In genomic region chr6:162726997-162727346, GRCh38 we compare ENCODE assay signal across 8 cellular contexts. TPM values are rescaled to one million over a fixed set of nuclear protein-coding genes. Genes with fewer than 3 reads are reported as not detected.
DNase-seq lines count a peak whose midpoint lies in the region; ATAC-seq, FAIRE-seq and TF ChIP-seq lines count a peak whose summit lies in the region.

No MANE protein-coding gene starts in this region.

- H4K20me1 ChIP-seq in MM.1S (ENCODE audit: insufficient read depth, low read length), result no peaks in the 10 kb centered on the region

- no peak for FAIRE-seq in A549 (lab: Jason Lieb, UNC)

- CTCF ChIA-PET in A549 (lab: Yijun Ruan, JAX), result no interaction called here

- H3K4me2 ChIP-seq in A549 (peak overlapping the region; percentile 83), MM.1S (ENCODE audit: low read depth, low read length) (peak overlapping the region; percentile 45; the same call in 1 of the 2 replicates)

- no peaks in the 10 kb centered on the region for H3K27me3 ChIP-seq in MM.1S (replicated peaks; ENCODE audit: insufficient read depth, low read length)
- no peaks in the 10 kb centered on the region for H3K27me3 ChIP-seq in lung (ENCODE audit: control insufficient read depth, insufficient read depth)

- H3F3A ChIP-seq in MM.1S (ENCODE audit: insufficient read depth, low read length), result no peaks in the 10 kb centered on the region

- no peak for TF ChIP-seq CTCF in A549 (IDR thresholded peaks at IDR 0.05)
- no peak for TF ChIP-seq CTCF in MM.1S (IDR thresholded peaks at IDR 0.05; ENCODE audit: low read length)
- TF ChIP-seq CTCF in lung (IDR thresholded peaks at IDR 0.05; ENCODE audit: control extremely low read depth, extremely low read depth), result no peak

- 0% methylated on average over 7 of the region's 14 CpGs for WGBS in A549 (ENCODE audit: missing lambda C conversion rate)
- 1 to 2% methylated on average over 14 of the region's 14 CpGs for WGBS in lung, 2 donors

- H3K9ac ChIP-seq in MM.1S (ENCODE audit: low read length), result peak overlapping the region; percentile 76

- no peaks in the 10 kb centered on the region for H3K79me2 ChIP-seq in MM.1S (ENCODE audit: low read length)

- peak overlapping the region; percentile 45; the same call in 1 of the 2 replicates for H2AFZ ChIP-seq in MM.1S (ENCODE audit: low read length)

- no peaks in the 10 kb centered on the region for H3K9me3 ChIP-seq in A549
- no peaks in the 10 kb centered on the region for H3K9me3 ChIP-seq in MM.1S (replicated peaks; ENCODE audit: insufficient read depth, low read length)
- H3K9me3 ChIP-seq in lung (ENCODE audit: control insufficient read depth in 2 of 2, insufficient read depth in 1 of 2, low read length in 1 of 2), result no peaks in the 10 kb centered on the region

- peak; percentile 30 to 33; a peak in 5 of 6 replicates for ATAC-seq in A549
- peak; percentile 1 for ATAC-seq in GM19455 (IDR thresholded peaks at IDR 0.05; ENCODE audit: unreplicated experiment)
- peak; percentile 1 for ATAC-seq in lung (ENCODE audit: insufficient read depth, low FRiP score)
- no peak for ATAC-seq in HG03280 (IDR thresholded peaks at IDR 0.05; ENCODE audit: unreplicated experiment)
- ATAC-seq in HG02642 (IDR thresholded peaks at IDR 0.05; ENCODE audit: poor library complexity, unreplicated experiment), result no peak

- peak in 1 of 2 experiments; percentile 8 for DNase-seq in A549 (ENCODE audit: low read depth in 1 of 2, low spot score in 1 of 2)
- peak; percentile 6 for DNase-seq in MM.1S
- peak; percentile 39 for DNase-seq in cerebellar cortex (ENCODE audit: low spot score)
- DNase-seq in lung (ENCODE audit: low spot score), result no peak
- DNase-seq in ureter (ENCODE audit: low spot score), result peak; percentile 47

- no peak for TF ChIP-seq RAD21 in A549 (conservative IDR thresholded peaks at IDR 0.05 in 1 of 2, IDR thresholded peaks at IDR 0.05 in 1 of 2)

- no peak for TF ChIP-seq POLR2A in A549 (IDR thresholded peaks at IDR 0.05; ENCODE audit: low read length)

- POLR2A ChIA-PET in A549 (lab: Yijun Ruan, JAX), result no interaction called here

- TF ChIP-seq EP300 in A549 (IDR thresholded peaks at IDR 0.05), result no peak

- H3K36me3 ChIP-seq in MM.1S (replicated peaks; ENCODE audit: insufficient read depth, low read length) (no peaks in the 10 kb centered on the region), lung (ENCODE audit: control insufficient read depth in 2 of 2, insufficient read depth in 2 of 2, low read length in 2 of 2) (no peaks in the 10 kb centered on the region)

- H3K9me2 ChIP-seq in MM.1S (replicated peaks; ENCODE audit: insufficient read depth, low read length), result no peaks in the 10 kb centered on the region

- H3K4me3 ChIP-seq in A549, result peak overlapping the region; percentile 94
- peak overlapping the region; percentile 62 for H3K4me3 ChIP-seq in MM.1S (ENCODE audit: low read length)
- peak overlapping the region; percentile 70 for H3K4me3 ChIP-seq in lung

- H3K4me1 ChIP-seq in A549 (peaks cover 4% of the 10 kb centered on the region; the same call in 1 of the 3 replicates), MM.1S (ENCODE audit: low read length) (no peaks in the 10 kb centered on the region), lung (ENCODE audit: control insufficient read depth in 2 of 2, insufficient read depth in 2 of 2, low read length in 2 of 2) (peaks cover 0 to 6% of the 10 kb centered on the region in 2 donors)

- peak overlapping the region; percentile 86 to 97 for H3K27ac ChIP-seq in A549
- peak overlapping the region; percentile 57; the same call in 1 of the 2 replicates for H3K27ac ChIP-seq in MM.1S (ENCODE audit: low read length)
- H3K27ac ChIP-seq in lung (ENCODE audit: low read depth in 1 of 2, low read length in 1 of 2), result peak overlapping the region; percentile 86 to 99

TF ChIP-seq in A549, 52 proteins besides CTCF, POLR2A, EP300 and RAD21:
- TF ChIP-seq ATOH8 (CRISPR knock-in tag; IDR thresholded peaks at IDR 0.05; ENCODE audit: low read depth), result no peak
- TF ChIP-seq KDM1A (IDR thresholded peaks at IDR 0.05; ENCODE audit: low read depth), result no peak
- no peak for TF ChIP-seq RCOR1 (IDR thresholded peaks at IDR 0.05; ENCODE audit: low read depth, low read length)
- no peak for TF ChIP-seq MAX (IDR thresholded peaks at IDR 0.05)
- no peak for TF ChIP-seq BHLHE40 (IDR thresholded peaks at IDR 0.05; ENCODE audit: low read depth, low read length)
- no peak for TF ChIP-seq PHF8 (IDR thresholded peaks at IDR 0.05; ENCODE audit: borderline replicate concordance, low read depth)
- TF ChIP-seq, protein P1, sequence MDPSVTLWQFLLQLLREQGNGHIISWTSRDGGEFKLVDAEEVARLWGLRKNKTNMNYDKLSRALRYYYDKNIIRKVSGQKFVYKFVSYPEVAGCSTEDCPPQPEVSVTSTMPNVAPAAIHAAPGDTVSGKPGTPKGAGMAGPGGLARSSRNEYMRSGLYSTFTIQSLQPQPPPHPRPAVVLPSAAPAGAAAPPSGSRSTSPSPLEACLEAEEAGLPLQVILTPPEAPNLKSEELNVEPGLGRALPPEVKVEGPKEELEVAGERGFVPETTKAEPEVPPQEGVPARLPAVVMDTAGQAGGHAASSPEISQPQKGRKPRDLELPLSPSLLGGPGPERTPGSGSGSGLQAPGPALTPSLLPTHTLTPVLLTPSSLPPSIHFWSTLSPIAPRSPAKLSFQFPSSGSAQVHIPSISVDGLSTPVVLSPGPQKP (IDR thresholded peaks at IDR 0.05; ENCODE audit: low read depth, low read length), result no peak
- no peak for TF ChIP-seq E2F6 (IDR thresholded peaks at IDR 0.05; ENCODE audit: borderline replicate concordance, low read depth)
- no peak for TF ChIP-seq ZNF302 (CRISPR knock-in tag; IDR thresholded peaks at IDR 0.05)
- no peak for TF ChIP-seq TFCP2L1 (CRISPR knock-in tag; IDR thresholded peaks at IDR 0.05)
- TF ChIP-seq HMGXB4 (CRISPR knock-in tag; IDR thresholded peaks at IDR 0.05; ENCODE audit: borderline replicate concordance), result no peak
- TF ChIP-seq RNF2 (IDR thresholded peaks at IDR 0.05; ENCODE audit: borderline replicate concordance, low read depth), result no peak
- no peak for TF ChIP-seq CHD4 (IDR thresholded peaks at IDR 0.05; ENCODE audit: borderline replicate concordance)
- TF ChIP-seq CBX8 (IDR thresholded peaks at IDR 0.05), result no peak
- TF ChIP-seq, protein P2, sequence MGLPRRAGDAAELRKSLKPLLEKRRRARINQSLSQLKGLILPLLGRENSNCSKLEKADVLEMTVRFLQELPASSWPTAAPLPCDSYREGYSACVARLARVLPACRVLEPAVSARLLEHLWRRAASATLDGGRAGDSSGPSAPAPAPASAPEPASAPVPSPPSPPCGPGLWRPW (IDR thresholded peaks at IDR 0.05), result no peak

RNA-seq across cellular contexts. Expression of gene PRKN, which starts 0.6 kb away (rescaled TPM):
- 0.13 and 0.36 TPM in 2 replicates for polyA plus RNA-seq in A549 (2011; rRNA removed)
- polyA plus RNA-seq in A549 (2012; cell fraction: cytosol; rRNA removed), result 0.01 and 0.04 TPM in 2 replicates
- 0.04 and 0.06 TPM in 2 replicates for polyA plus RNA-seq in A549 (2012; cell fraction: nucleus; rRNA removed)
- 0.07 to 0.39 TPM (median 0.33 TPM) in 3 replicates for polyA plus RNA-seq in A549 (2017; fragmentation: RNase III; extraction: RNeasy Plus Mini Kit Qiagen cat#74134 plus additional on column Dnase treatment)
- polyA minus RNA-seq in A549 (2011; rRNA and poly(A)+ RNA removed), result 0.63 and 1.6 TPM in 2 replicates
- 10 to 100 TPM in 1 of 2 donors, 1 to 10 TPM in 1; 5.7 to 11.2 TPM for total RNA-seq in lung
- under 1 TPM; 0.27 to 0.53 TPM for polyA plus RNA-seq in lung
- 12.1 TPM for total RNA-seq in ureter

RNA-seq across cellular contexts. Expression of gene PACRG, which starts 0.8 kb away (rescaled TPM):
- polyA plus RNA-seq in A549 (2011; rRNA removed) (0.08 and 0.30 TPM in 2 replicates), A549 (2017; fragmentation: RNase III; extraction: RNeasy Plus Mini Kit Qiagen cat#74134 plus additional on column Dnase treatment) (0.14 TPM in 1 of 3 replicates, not detected in the others), lung (1 to 10 TPM; 3.8 to 4.3 TPM)
- not detected in 2 replicates for polyA plus RNA-seq in A549 (2012; cell fraction: cytosol; rRNA removed)
- not detected in 2 replicates for polyA plus RNA-seq in A549 (2012; cell fraction: nucleus; rRNA removed)
- not detected in 2 replicates for polyA minus RNA-seq in A549 (2011; rRNA and poly(A)+ RNA removed)
- total RNA-seq in lung (10 to 100 TPM; 10.6 to 26.6 TPM), ureter (9.7 TPM)

Comparison
In these comparisons a context has a peak if more than half of its experiments do, and no peak if none do; other contexts are left out.
1. ATAC-seq: peak in A549 (2 of 2), GM19455 (single experiment) and lung (single experiment); none in HG03280 (single experiment) and HG02642 (single experiment).
2. Peak in every context shown above with its lines, with median percentiles within 50 percentile points of each other: H3K27ac ChIP-seq and H3K4me3 ChIP-seq.